ENCODE assay signal across 13 cellular contexts in the genomic region with DNA sequence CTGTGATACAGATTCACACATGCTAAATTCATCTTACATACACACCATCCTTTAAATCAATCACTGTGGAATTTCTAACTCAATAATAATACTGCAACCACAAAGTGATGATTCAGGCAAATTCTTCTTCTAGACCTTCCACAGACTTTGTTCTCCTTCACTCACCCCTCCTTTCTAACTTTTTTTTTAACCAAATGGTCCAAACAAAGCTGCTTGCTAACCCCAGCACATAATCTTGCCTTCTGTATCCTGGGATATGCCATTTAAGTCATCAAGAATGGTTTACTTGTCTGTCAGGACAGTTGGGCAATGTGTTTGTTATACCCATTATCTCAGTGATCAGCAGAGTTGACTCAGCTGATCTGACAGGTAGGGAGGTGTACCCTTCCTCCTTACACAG. TPM values are rescaled to one million over a fixed set of nuclear protein-coding genes. Genes with fewer than 3 reads are reported as not detected.
DNase-seq lines count a peak whose midpoint lies in the region; FAIRE-seq and TF ChIP-seq lines count a peak whose summit lies in the region.
"Had no signal": no experiment of that assay in that cellular context is flagged by ENCODE, and none has a peak within 500 bp of the region (broad histone marks: within the 10 kb centered on the region; RNA-seq: fewer than 3 reads in every experiment).

No MANE protein-coding gene starts in this region.

- TF ChIP-seq POLR2A in esophagus muscularis mucosa (IDR thresholded peaks at IDR 0.05; ENCODE audit: low read depth), result no peak

- H3K36me3 ChIP-seq in parathyroid adenoma (ENCODE audit: control insufficient read depth, insufficient read depth, low read length) (no peaks in the 10 kb centered on the region), esophagus muscularis mucosa (peaks cover 7 to 79% (median 49%) of the 10 kb centered on the region in 4 donors)

- H3K27me3 ChIP-seq in parathyroid adenoma (ENCODE audit: control insufficient read depth, insufficient read depth, low read length) (no peaks in the 10 kb centered on the region), esophagus muscularis mucosa (no peaks in the 10 kb centered on the region)

- H3K4me1 ChIP-seq in parathyroid adenoma, result peaks cover 16% of the 10 kb centered on the region
- peaks cover 46 to 62% (median 55%) of the 10 kb centered on the region in 4 donors for H3K4me1 ChIP-seq in esophagus muscularis mucosa

- TF ChIP-seq EP300 in esophagus muscularis mucosa (IDR thresholded peaks at IDR 0.05), result no peak

- FAIRE-seq in RCC 7860 (lab: Jason Lieb, UNC), result no peak
- FAIRE-seq: H1 had no signal

- no peak overlapping the region for H3K4me3 ChIP-seq in fibroblast of mammary gland (ENCODE audit: control insufficient read depth, low read depth, low read length)
- H3K4me3 ChIP-seq in parathyroid adenoma (ENCODE audit: low read depth, low read length), result no peak overlapping the region
- no peak overlapping the region for H3K4me3 ChIP-seq in esophagus muscularis mucosa

- H3K9ac ChIP-seq in parathyroid adenoma, result no peak overlapping the region

- peak; percentile 60 for DNase-seq in EH (ENCODE audit: low read depth)
- DNase-seq in RCC 7860 (ENCODE audit: low spot score), result peak; percentile 17
- DNase-seq in fibroblast of mammary gland (ENCODE audit: low read depth), result peak; percentile 69
- DNase-seq in GM10266 (ENCODE audit: extremely low spot score), result no peak
- no peak for DNase-seq in OCI-M1 (lab: John Stamatoyannopoulos, UW)
- DNase-seq in esophagus muscularis mucosa (ENCODE audit: extremely low spot score), result no peak
- no peak for DNase-seq in NCI-H82 treated with DMSO at 0.1 percent for 48 hours (lab: John Stamatoyannopoulos, UW; ENCODE audit: unreplicated experiment)
- DNase-seq: activated CD4-positive, CD25-positive, alpha-beta regulatory T cell treated with anti-CD3 and anti-CD28 coated beads, Interleukin-2, amount 50 U/mL, for 72 hours; left cardiac atrium; NCI-H2029 treated with DMSO at 0.1 percent for 48 hours; occipital lobe had no signal

- no peak overlapping the region for H3K4me2 ChIP-seq in parathyroid adenoma (ENCODE audit: low read length)

- H3K27ac ChIP-seq in parathyroid adenoma, result peak overlapping the region; percentile 36
- H3K27ac ChIP-seq in esophagus muscularis mucosa (replicated peaks in 1 of 4), result peak overlapping the region in 1 of 4 donors; percentile 3

- no peaks in the 10 kb centered on the region for H3K9me3 ChIP-seq in parathyroid adenoma (ENCODE audit: control insufficient read depth, low read length)
- no peaks in the 10 kb centered on the region for H3K9me3 ChIP-seq in esophagus muscularis mucosa

- no peak overlapping the region for H2AFZ ChIP-seq in parathyroid adenoma

- peaks cover 9% of the 10 kb centered on the region for H3K79me2 ChIP-seq in parathyroid adenoma

- intact Hi-C loops in esophagus muscularis mucosa (cut with DNase I), result no loop called here

- TF ChIP-seq CTCF in fibroblast of mammary gland (conservative IDR thresholded peaks at IDR 0.05; ENCODE audit: control insufficient read depth, insufficient read depth, low read depth, low read length) (no peak), parathyroid adenoma (IDR thresholded peaks at IDR 0.05) (no peak), GM10266 (IDR thresholded peaks at IDR 0.05; ENCODE audit: control insufficient read depth, insufficient read depth, low read depth, missing control alignments) (no peak), esophagus muscularis mucosa (IDR thresholded peaks at IDR 0.05) (no peak)

RNA-seq across cellular contexts. Expression of a gene that starts 10.0 kb away (rescaled TPM):
- total RNA-seq in esophagus muscularis mucosa, result 10 to 100 TPM; 35.3 to 80.9 (median 40.8) TPM
- total RNA-seq: H1 had no signal

Comparison
In these comparisons a context has a peak if more than half of its experiments do, and no peak if none do; other contexts are left out.
1. DNase-seq: peak in EH (single experiment), RCC 7860 (single experiment) and fibroblast of mammary gland (single experiment); none in GM10266 (single experiment), OCI-M1 (single experiment), esophagus muscularis mucosa (single experiment) and NCI-H82 treated with DMSO at 0.1 percent for 48 hours (single experiment).